4 cellular contexts compared by ENCODE assay signal in the genomic region with DNA sequence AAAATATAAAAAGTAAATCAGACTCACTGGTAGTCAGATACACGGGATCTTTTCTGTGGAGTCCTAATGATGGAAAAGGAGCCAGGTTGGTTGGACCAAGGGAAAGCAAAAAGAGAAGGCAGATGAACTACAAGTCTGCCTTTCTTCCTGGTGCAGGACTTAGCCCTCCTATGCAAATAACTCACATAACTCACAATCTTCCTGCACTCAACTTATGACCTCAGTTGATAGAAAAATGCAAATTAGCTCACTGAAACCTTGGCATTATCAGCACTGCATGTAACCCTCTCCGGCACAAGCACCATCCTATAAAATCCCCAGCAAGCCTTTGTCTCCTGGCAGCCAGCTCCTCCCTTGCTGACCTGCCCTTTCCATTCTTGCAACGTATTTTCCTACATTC. TPM values are rescaled to one million over a fixed set of nuclear protein-coding genes. Genes with fewer than 3 reads are reported as not detected.
"Had no signal": no experiment of that assay in that cellular context is flagged by ENCODE, and none has a peak within 500 bp of the region (broad histone marks: within the 10 kb centered on the region; RNA-seq: fewer than 3 reads in every experiment).

No MANE protein-coding gene starts in this region.

RNA-seq across cellular contexts. Expression of gene KRTAP5-2, which starts 3.6 kb away (rescaled TPM):
- total RNA-seq: HT1080, Right ventricle myocardium superior, SJSA1 had no signal
- polyA plus RNA-seq: IgD-negative memory B cell had no signal

RNA-seq across cellular contexts. Expression of gene KRTAP5-3, which starts 6.6 kb away (rescaled TPM):
- total RNA-seq: HT1080, Right ventricle myocardium superior, SJSA1 had no signal
- polyA plus RNA-seq: IgD-negative memory B cell had no signal

RNA-seq across cellular contexts. Expression of gene KRTAP5-1, which starts 16.6 kb away (rescaled TPM):
- total RNA-seq: HT1080, Right ventricle myocardium superior, SJSA1 had no signal
- polyA plus RNA-seq: IgD-negative memory B cell had no signal

RNA-seq across cellular contexts. Expression of gene KRTAP5-4, which starts 20.3 kb away (rescaled TPM):
- total RNA-seq: HT1080, Right ventricle myocardium superior, SJSA1 had no signal
- polyA plus RNA-seq: IgD-negative memory B cell had no signal

RNA-seq across cellular contexts. Expression of gene KRTAP5-5, which starts 27.9 kb away (rescaled TPM):
- total RNA-seq: HT1080, Right ventricle myocardium superior, SJSA1 had no signal
- polyA plus RNA-seq: IgD-negative memory B cell had no signal
